Comparison of ENCODE assay signal across 13 cellular contexts in genomic region chr1:169933999-169934725, GRCh38. TPM values are rescaled to one million over a fixed set of nuclear protein-coding genes. Genes with fewer than 3 reads are reported as not detected.
A peak's percentile ranks its signal among the peaks of the same experiment; 100 is the strongest.
DNase-seq lines count a peak whose midpoint lies in the region; ATAC-seq and TF ChIP-seq lines count a peak whose summit lies in the region.
"Had no signal": no experiment of that assay in that cellular context is flagged by ENCODE, and none has a peak within 500 bp of the region (broad histone marks: within the 10 kb centered on the region; RNA-seq: fewer than 3 reads in every experiment).

No MANE protein-coding gene starts in this region.

- H3K4me1 ChIP-seq in mammary epithelial cell (ENCODE audit: insufficient read depth, low read length) = peaks cover 6% of the 10 kb centered on the region
- no peaks in the 10 kb centered on the region for H3K4me1 ChIP-seq in left lung
- H3K4me1 ChIP-seq in testis = no peaks in the 10 kb centered on the region
- H3K4me1 ChIP-seq in mesendoderm (ENCODE audit: control insufficient read depth, low read depth, low read length) = no peaks in the 10 kb centered on the region

- H3K9me3 ChIP-seq in mammary epithelial cell (replicated peaks; ENCODE audit: insufficient read depth, low read length) (no peaks in the 10 kb centered on the region), left lung (no peaks in the 10 kb centered on the region), testis (no peaks in the 10 kb centered on the region)

- intact Hi-C loops in mammary epithelial cell (cut with micrococcal nuclease) (no loop called here), left lung (cut with DNase I) (no loop called here), testis (cut with DNase I; ENCODE audit: low total_unique reads) (no loop called here)

- H3K4ac ChIP-seq in mesendoderm (ENCODE audit: low read depth, low read length) = no peak overlapping the region

- ATAC-seq in left lung = peak; percentile 59
- ATAC-seq in activated CD4-positive, CD25-positive, alpha-beta regulatory T cell treated with anti-CD3 and anti-CD28 coated beads, Interleukin-2, amount 50 U/mL, for 24 hours = no peak
- ATAC-seq: activated CD8-positive, alpha-beta memory T cell treated with anti-CD3 and anti-CD28 coated beads, Interleukin-2, amount 10 ng/mL, durations not matched to agents 7 days and 5 days had no signal

- H3K27me3 ChIP-seq in mammary epithelial cell (ENCODE audit: insufficient read depth, low read length) = no peaks in the 10 kb centered on the region
- no peaks in the 10 kb centered on the region for H3K27me3 ChIP-seq in left lung
- no peaks in the 10 kb centered on the region for H3K27me3 ChIP-seq in testis
- no peaks in the 10 kb centered on the region for H3K27me3 ChIP-seq in mesendoderm (ENCODE audit: insufficient read depth, low read length, poor library complexity)

- H3K36me3 ChIP-seq in mammary epithelial cell (ENCODE audit: insufficient read depth, low read length) = no peaks in the 10 kb centered on the region
- H3K36me3 ChIP-seq in left lung = no peaks in the 10 kb centered on the region
- no peaks in the 10 kb centered on the region for H3K36me3 ChIP-seq in testis (ENCODE audit: low read depth, missing control alignments)
- no peaks in the 10 kb centered on the region for H3K36me3 ChIP-seq in mesendoderm (ENCODE audit: control insufficient read depth, insufficient read depth, low read length)

- H3K9ac ChIP-seq in mammary epithelial cell (ENCODE audit: insufficient read depth, low read length) (no peak overlapping the region), mesendoderm (ENCODE audit: low read length) (no peak overlapping the region)

- no peaks in the 10 kb centered on the region for H3K79me1 ChIP-seq in mesendoderm (ENCODE audit: low read length)

- H4K8ac ChIP-seq in mesendoderm (ENCODE audit: low read depth, low read length) = no peak overlapping the region

- TF ChIP-seq POLR2A in testis (IDR thresholded peaks at IDR 0.05) = no peak

- H3K56ac ChIP-seq in mesendoderm (ENCODE audit: low read length) = no peak overlapping the region

- H3K23ac ChIP-seq in mesendoderm (ENCODE audit: low read length) = no peak overlapping the region

- CTCF ChIA-PET in mammary epithelial cell (lab: Charles Lee; ENCODE audit: low non-redundant PET) = no interaction called here

- H2AK5ac ChIP-seq in mesendoderm (ENCODE audit: low read length) = no peak overlapping the region

- H3K4me2 ChIP-seq in mammary epithelial cell (ENCODE audit: insufficient read depth, low read depth, low read length) (no peak overlapping the region), mesendoderm (ENCODE audit: low read length) (no peak overlapping the region)
- H3K4me2 ChIP-seq: smooth muscle cell had no signal

- in situ Hi-C loops in Caki2 (cut with HindIII; ENCODE audit: low pct_unique_long_range_greater_than_20kb, low sequenced_read_pairs) = no loop called here
- in situ Hi-C loops in mammary epithelial cell (cut with MboI; ENCODE audit: low sequenced_read_pairs in 2 of 2) = no loop called here

- H2BK120ac ChIP-seq in mesendoderm (ENCODE audit: low read depth, low read length) = no peak overlapping the region

- peak; percentile 90 for DNase-seq in Caki2 (ENCODE audit: low read depth)
- peak; percentile 89 for DNase-seq in HT-29 (ENCODE audit: low spot score)
- DNase-seq in mammary epithelial cell = peak; percentile 37
- no peak for DNase-seq in left lung
- no peak for DNase-seq in ureter (ENCODE audit: low spot score)
- no peak for DNase-seq in testis
- no peak for DNase-seq in mesendoderm
- DNase-seq: activated CD8-positive, alpha-beta memory T cell treated with anti-CD3 and anti-CD28 coated beads, Interleukin-2, amount 10 ng/mL, durations not matched to agents 7 days and 5 days; activated naive CD4-positive, alpha-beta T cell treated with Interleukin-2 at 50 U/mL for 16 hours; hippocampal formation had no signal

- no peak overlapping the region for H4K5ac ChIP-seq in mesendoderm (ENCODE audit: low read length)

- H3K27ac ChIP-seq in mammary epithelial cell (ENCODE audit: insufficient read depth, low read depth, low read length) = no peak overlapping the region
- no peak overlapping the region for H3K27ac ChIP-seq in left lung
- H3K27ac ChIP-seq in testis = no peak overlapping the region
- H3K27ac ChIP-seq in mesendoderm (ENCODE audit: low read depth, low read length) = no peak overlapping the region
- H3K27ac ChIP-seq: SK-N-MC had no signal

- H3K4me3 ChIP-seq in mammary epithelial cell (replicated peaks in 1 of 3; ENCODE audit: insufficient read depth in 1 of 3, low read depth in 2 of 3, low read length in 3 of 3) = no peak overlapping the region
- no peak overlapping the region for H3K4me3 ChIP-seq in left lung
- no peak overlapping the region for H3K4me3 ChIP-seq in testis
- H3K4me3 ChIP-seq in mesendoderm (ENCODE audit: low read length) = no peak overlapping the region
- H3K4me3 ChIP-seq: SK-N-MC, smooth muscle cell had no signal

- H4K20me1 ChIP-seq in mammary epithelial cell (ENCODE audit: insufficient read depth, low read length) = no peaks in the 10 kb centered on the region

- no peak for TF ChIP-seq CTCF in mammary epithelial cell (conservative IDR thresholded peaks at IDR 0.05 in 1 of 2, IDR thresholded peaks at IDR 0.05 in 1 of 2; ENCODE audit: extremely low read depth in 1 of 2, insufficient read depth in 1 of 2, low read depth in 1 of 2, low read length in 2 of 2)
- TF ChIP-seq CTCF in left lung (IDR thresholded peaks at IDR 0.05) = no peak
- no peak for TF ChIP-seq CTCF in testis (IDR thresholded peaks at IDR 0.05)

- no peak overlapping the region for H2BK5ac ChIP-seq in mesendoderm (ENCODE audit: low read length)

- no peak overlapping the region for H2AFZ ChIP-seq in mammary epithelial cell (ENCODE audit: low read depth, low read length)

- no peaks in the 10 kb centered on the region for H3K79me2 ChIP-seq in mammary epithelial cell (ENCODE audit: insufficient read depth, low read length)
- no peaks in the 10 kb centered on the region for H3K79me2 ChIP-seq in mesendoderm (ENCODE audit: control insufficient read depth, insufficient read depth, low read length)

- no peak overlapping the region for H2BK15ac ChIP-seq in mesendoderm (replicated peaks; ENCODE audit: low read depth)

- 68% methylated on average over 7 of the region's 7 CpGs for WGBS in mammary epithelial cell (ENCODE audit: low coverage, missing lambda C conversion rate)
- 57 to 60% methylated on average over 7 of the region's 7 CpGs for WGBS in testis, 2 donors
- no CpG with 5 or more reads among the region's 7 CpGs for WGBS in mesendoderm (ENCODE audit: extremely low coverage, insufficient coverage, low lambda C conversion rate)

- dilution Hi-C loops in mammary epithelial cell (cut with HindIII; ENCODE audit: low sequenced_read_pairs) = no loop called here

- BruUV-seq in mammary epithelial cell (replicated peaks; lab: Mats Ljungman, UMichigan) = no TSS peak

- H3K18ac ChIP-seq in mesendoderm (ENCODE audit: low read length) = no peak overlapping the region

RNA-seq across cellular contexts. Expression of gene SCYL3, which starts 40.5 kb away (rescaled TPM):
- total RNA-seq in Caki2 (2014; rRNA removed; shearing (Covaris generic); ENCODE audit: low replicate concordance) = 3.5 and 8.2 TPM in 2 replicates
- total RNA-seq in HT-29 (2014; rRNA removed; shearing (Covaris generic)) = 4.4 and 5.7 TPM in 2 replicates
- total RNA-seq in mammary epithelial cell = 1 to 10 TPM; 4.8 to 9.5 TPM
- polyA plus RNA-seq in mammary epithelial cell = 3.0 TPM
- polyA minus RNA-seq in mammary epithelial cell = 5.3 TPM
- total RNA-seq in left lung = 10 to 100 TPM in 1 of 2 donors, 1 to 10 TPM in 1; 9.5 to 10.8 TPM
- 21.2 TPM for total RNA-seq in ureter
- 10 to 100 TPM; 15.8 to 16.3 TPM for total RNA-seq in testis
- polyA plus RNA-seq in testis (ENCODE audit: insufficient read depth, low read depth, low replicate concordance) = 13.3 TPM
- 2.8 TPM for polyA plus RNA-seq in mesendoderm (2013, experiment 1 of 2)
- polyA plus RNA-seq in mesendoderm (2013, experiment 2 of 2) = 2.8 TPM

Comparison
In these comparisons a context has a peak if more than half of its experiments do, and no peak if none do; other contexts are left out.
1. DNase-seq: peak in Caki2 (single experiment), HT-29 (single experiment) and mammary epithelial cell (single experiment); none in left lung (0 of 2), ureter (single experiment), testis (single experiment) and mesendoderm (single experiment).